Comparison of ENCODE assay signal across 1 cellular context in the genomic region with DNA sequence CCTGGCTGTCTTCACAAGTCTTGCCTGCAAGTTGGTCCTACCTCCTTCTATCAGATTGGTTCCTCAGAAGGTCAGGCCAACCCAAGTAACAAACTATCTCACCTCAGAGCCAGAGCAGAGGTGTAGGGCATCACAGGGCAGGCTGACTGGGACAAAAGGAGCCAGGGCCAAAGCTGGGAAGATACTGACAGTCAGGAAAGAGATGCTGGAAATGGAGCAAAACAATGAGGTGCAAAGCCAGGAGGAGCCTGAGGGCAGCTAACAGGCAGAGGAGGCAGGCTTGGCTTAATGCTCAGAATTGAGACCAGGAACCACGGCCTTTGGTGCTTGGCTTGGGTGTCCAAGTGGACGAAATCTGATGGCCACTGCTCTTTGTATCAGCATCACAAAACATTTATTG.
TF ChIP-seq lines count a peak whose summit lies in the region.

No MANE protein-coding gene starts in this region.

TF ChIP-seq in GM23338, 12 proteins besides CTCF, POLR2A, EP300 and RAD21 (continued from another document):
- TF ChIP-seq, protein P1, sequence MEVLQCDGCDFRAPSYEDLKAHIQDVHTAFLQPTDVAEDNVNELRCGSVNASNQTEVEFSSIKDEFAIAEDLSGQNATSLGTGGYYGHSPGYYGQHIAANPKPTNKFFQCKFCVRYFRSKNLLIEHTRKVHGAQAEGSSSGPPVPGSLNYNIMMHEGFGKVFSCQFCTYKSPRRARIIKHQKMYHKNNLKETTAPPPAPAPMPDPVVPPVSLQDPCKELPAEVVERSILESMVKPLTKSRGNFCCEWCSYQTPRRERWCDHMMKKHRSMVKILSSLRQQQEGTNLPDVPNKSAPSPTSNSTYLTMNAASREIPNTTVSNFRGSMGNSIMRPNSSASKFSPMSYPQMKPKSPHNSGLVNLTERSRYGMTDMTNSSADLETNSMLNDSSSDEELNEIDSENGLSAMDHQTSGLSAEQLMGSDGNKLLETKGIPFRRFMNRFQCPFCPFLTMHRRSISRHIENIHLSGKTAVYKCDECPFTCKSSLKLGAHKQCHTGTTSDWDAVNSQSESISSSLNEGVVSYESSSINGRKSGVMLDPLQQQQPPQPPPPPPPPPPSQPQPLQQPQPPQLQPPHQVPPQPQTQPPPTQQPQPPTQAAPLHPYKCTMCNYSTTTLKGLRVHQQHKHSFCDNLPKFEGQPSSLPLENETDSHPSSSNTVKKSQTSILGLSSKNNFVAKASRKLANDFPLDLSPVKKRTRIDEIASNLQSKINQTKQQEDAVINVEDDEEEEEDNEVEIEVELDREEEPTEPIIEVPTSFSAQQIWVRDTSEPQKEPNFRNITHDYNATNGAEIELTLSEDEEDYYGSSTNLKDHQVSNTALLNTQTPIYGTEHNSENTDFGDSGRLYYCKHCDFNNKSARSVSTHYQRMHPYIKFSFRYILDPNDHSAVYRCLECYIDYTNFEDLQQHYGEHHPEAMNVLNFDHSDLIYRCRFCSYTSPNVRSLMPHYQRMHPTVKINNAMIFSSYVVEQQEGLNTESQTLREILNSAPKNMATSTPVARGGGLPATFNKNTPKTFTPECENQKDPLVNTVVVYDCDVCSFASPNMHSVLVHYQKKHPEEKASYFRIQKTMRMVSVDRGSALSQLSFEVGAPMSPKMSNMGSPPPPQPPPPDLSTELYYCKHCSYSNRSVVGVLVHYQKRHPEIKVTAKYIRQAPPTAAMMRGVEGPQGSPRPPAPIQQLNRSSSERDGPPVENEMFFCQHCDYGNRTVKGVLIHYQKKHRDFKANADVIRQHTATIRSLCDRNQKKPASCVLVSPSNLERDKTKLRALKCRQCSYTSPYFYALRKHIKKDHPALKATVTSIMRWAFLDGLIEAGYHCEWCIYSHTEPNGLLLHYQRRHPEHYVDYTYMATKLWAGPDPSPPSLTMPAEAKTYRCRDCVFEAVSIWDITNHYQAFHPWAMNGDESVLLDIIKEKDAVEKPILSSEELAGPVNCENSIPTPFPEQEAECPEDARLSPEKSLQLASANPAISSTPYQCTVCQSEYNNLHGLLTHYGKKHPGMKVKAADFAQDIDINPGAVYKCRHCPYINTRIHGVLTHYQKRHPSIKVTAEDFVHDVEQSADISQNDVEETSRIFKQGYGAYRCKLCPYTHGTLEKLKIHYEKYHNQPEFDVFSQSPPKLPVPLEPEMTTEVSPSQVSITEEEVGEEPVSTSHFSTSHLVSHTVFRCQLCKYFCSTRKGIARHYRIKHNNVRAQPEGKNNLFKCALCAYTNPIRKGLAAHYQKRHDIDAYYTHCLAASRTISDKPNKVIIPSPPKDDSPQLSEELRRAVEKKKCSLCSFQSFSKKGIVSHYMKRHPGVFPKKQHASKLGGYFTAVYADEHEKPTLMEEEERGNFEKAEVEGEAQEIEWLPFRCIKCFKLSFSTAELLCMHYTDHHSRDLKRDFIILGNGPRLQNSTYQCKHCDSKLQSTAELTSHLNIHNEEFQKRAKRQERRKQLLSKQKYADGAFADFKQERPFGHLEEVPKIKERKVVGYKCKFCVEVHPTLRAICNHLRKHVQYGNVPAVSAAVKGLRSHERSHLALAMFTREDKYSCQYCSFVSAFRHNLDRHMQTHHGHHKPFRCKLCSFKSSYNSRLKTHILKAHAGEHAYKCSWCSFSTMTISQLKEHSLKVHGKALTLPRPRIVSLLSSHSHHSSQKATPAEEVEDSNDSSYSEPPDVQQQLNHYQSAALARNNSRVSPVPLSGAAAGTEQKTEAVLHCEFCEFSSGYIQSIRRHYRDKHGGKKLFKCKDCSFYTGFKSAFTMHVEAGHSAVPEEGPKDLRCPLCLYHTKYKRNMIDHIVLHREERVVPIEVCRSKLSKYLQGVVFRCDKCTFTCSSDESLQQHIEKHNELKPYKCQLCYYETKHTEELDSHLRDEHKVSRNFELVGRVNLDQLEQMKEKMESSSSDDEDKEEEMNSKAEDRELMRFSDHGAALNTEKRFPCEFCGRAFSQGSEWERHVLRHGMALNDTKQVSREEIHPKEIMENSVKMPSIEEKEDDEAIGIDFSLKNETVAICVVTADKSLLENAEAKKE (CRISPR knock-in tag; IDR thresholded peaks at IDR 0.05), result no peak
- TF ChIP-seq ZNF114 (CRISPR knock-in tag; IDR thresholded peaks at IDR 0.05), result no peak
- TF ChIP-seq ZNF331 (CRISPR knock-in tag; IDR thresholded peaks at IDR 0.05; ENCODE audit: low read depth), result no peak
- TF ChIP-seq STAT1 (IDR thresholded peaks at IDR 0.05; ENCODE audit: unreplicated experiment), result no peak
- TF ChIP-seq POLR2AphosphoS5 (IDR thresholded peaks at IDR 0.05; ENCODE audit: low read depth), result no peak
- TF ChIP-seq REST (IDR thresholded peaks at IDR 0.05; ENCODE audit: unreplicated experiment), result no peak
- no peak for TF ChIP-seq JUNB (IDR thresholded peaks at IDR 0.05; ENCODE audit: unreplicated experiment)
- TF ChIP-seq NANOG (IDR thresholded peaks at IDR 0.05; ENCODE audit: borderline replicate concordance), result no peak
- no peak for TF ChIP-seq EZH2 (IDR thresholded peaks at IDR 0.05; ENCODE audit: low read depth, unreplicated experiment)
- TF ChIP-seq EZH2phosphoT487 (IDR thresholded peaks at IDR 0.05; ENCODE audit: unreplicated experiment), result no peak
- TF ChIP-seq CREB1 (CRISPR knock-in tag; IDR thresholded peaks at IDR 0.05; ENCODE audit: low read depth), result no peak
